1 cellular context compared by ENCODE assay signal in genomic region chr2:152718047-152718908, GRCh38.
TF ChIP-seq lines count a peak whose summit lies in the region.

Gene ARL6IP6 (plus strand): TSS chr2:152718620. CDS start chr2:152718625, 5 bp downstream.

TF ChIP-seq in K562, 482 proteins besides CTCF, POLR2A, EP300 and RAD21 (continued from another document and continues in another):
- no peak for TF ChIP-seq HMG20A (CRISPR knock-in tag; conservative IDR thresholded peaks at IDR 0.05)
- peak; percentile 100 for TF ChIP-seq ATF7 (IDR thresholded peaks at IDR 0.05)
- no peak for TF ChIP-seq ZNF398 (CRISPR knock-in tag; IDR thresholded peaks at IDR 0.05)
- TF ChIP-seq BRD9 (IDR thresholded peaks at IDR 0.05; ENCODE audit: low read depth, partially characterized antibody) = peak; percentile 87
- peak; percentile 71 for TF ChIP-seq ZBTB40 (IDR thresholded peaks at IDR 0.05)
- TF ChIP-seq ZBTB40 (CRISPR knock-in tag; IDR thresholded peaks at IDR 0.05) = no peak
- peak; percentile 81 to 95 for TF ChIP-seq ARNT (IDR thresholded peaks at IDR 0.05)
- TF ChIP-seq ZNF395 (CRISPR knock-in tag; IDR thresholded peaks at IDR 0.05) = no peak
- no peak for TF ChIP-seq POLR3A (IDR thresholded peaks at IDR 0.05; ENCODE audit: borderline replicate concordance, extremely low read depth, insufficient read depth, insufficient read length)
- no peak for TF ChIP-seq ELK1 (CRISPR knock-in tag; IDR thresholded peaks at IDR 0.05)
- no peak for TF ChIP-seq NFE2 (IDR thresholded peaks at IDR 0.05; ENCODE audit: low read depth)
- peak; percentile 19; the same call in 1 of the 2 replicates for TF ChIP-seq KDM2B (CRISPR knock-in tag; IDR thresholded peaks at IDR 0.05)
- TF ChIP-seq PRPF4 (IDR thresholded peaks at IDR 0.05; ENCODE audit: insufficient read depth, low read depth, low read length, poor library complexity, severe bottlenecking) = peak; percentile 76
- peak; percentile 99 for TF ChIP-seq PCBP1 (IDR thresholded peaks at IDR 0.05; ENCODE audit: low read depth, low read length, poor library complexity, severe bottlenecking)
- no peak for TF ChIP-seq CCAR2 (IDR thresholded peaks at IDR 0.05; ENCODE audit: low read depth, low read length)
- no peak for TF ChIP-seq ATF2 (CRISPR knock-in tag; IDR thresholded peaks at IDR 0.05)
- peak; percentile 64; the same call in 1 of the 2 replicates for TF ChIP-seq EHMT2 (IDR thresholded peaks at IDR 0.05)
- TF ChIP-seq ARID4B (CRISPR knock-in tag; IDR thresholded peaks at IDR 0.05) = no peak; the same call in none of the 2 replicates
- TF ChIP-seq ESRRA (IDR thresholded peaks at IDR 0.05; ENCODE audit: borderline replicate concordance, low read depth) = peak; percentile 40
- TF ChIP-seq ZNF311 (CRISPR knock-in tag; IDR thresholded peaks at IDR 0.05) = 0 out of 2 replicates have a peak, but pooled peaks have one; percentile 4
- TF ChIP-seq CREB3 (tag; conservative IDR thresholded peaks at IDR 0.05; ENCODE audit: low read depth) = no peak
- TF ChIP-seq NR2F6 (CRISPR knock-in tag; IDR thresholded peaks at IDR 0.05) = no peak
- TF ChIP-seq CBX8 (IDR thresholded peaks at IDR 0.05; ENCODE audit: borderline replicate concordance, extremely low read depth, low read depth, low read length, poor library complexity, severe bottlenecking) = no peak
- 0 out of 2 replicates have a peak, but pooled peaks have one; percentile 62 for TF ChIP-seq PATZ1 (CRISPR knock-in tag; IDR thresholded peaks at IDR 0.05; ENCODE audit: borderline replicate concordance)
- TF ChIP-seq MITF (IDR thresholded peaks at IDR 0.05) = no peak; the same call in 1 of the 2 replicates
- peak; percentile 66 for TF ChIP-seq ZNF316 (IDR thresholded peaks at IDR 0.05)
- peak; percentile 67 for TF ChIP-seq PHB2 (IDR thresholded peaks at IDR 0.05; ENCODE audit: low read depth)
- no peak; the same call in 1 of the 2 replicates for TF ChIP-seq ZNF239 (CRISPR knock-in tag; IDR thresholded peaks at IDR 0.05)
- TF ChIP-seq PML (IDR thresholded peaks at IDR 0.05; ENCODE audit: low read length) = peak; percentile 70
- no peak; the same call in 1 of the 2 replicates for TF ChIP-seq TCF7 (IDR thresholded peaks at IDR 0.05; ENCODE audit: borderline replicate concordance)
- peak; percentile 71 for TF ChIP-seq ZFX (CRISPR knock-in tag; IDR thresholded peaks at IDR 0.05)
